1 cellular context compared by ENCODE assay signal in genomic region chr2:223944166-223944703, GRCh38.
TF ChIP-seq lines count a peak whose summit lies in the region.

No MANE protein-coding gene starts in this region.

TF ChIP-seq in HepG2, 621 proteins besides CTCF, POLR2A, EP300 and RAD21 (continued from another document):
- TF ChIP-seq, protein P1, sequence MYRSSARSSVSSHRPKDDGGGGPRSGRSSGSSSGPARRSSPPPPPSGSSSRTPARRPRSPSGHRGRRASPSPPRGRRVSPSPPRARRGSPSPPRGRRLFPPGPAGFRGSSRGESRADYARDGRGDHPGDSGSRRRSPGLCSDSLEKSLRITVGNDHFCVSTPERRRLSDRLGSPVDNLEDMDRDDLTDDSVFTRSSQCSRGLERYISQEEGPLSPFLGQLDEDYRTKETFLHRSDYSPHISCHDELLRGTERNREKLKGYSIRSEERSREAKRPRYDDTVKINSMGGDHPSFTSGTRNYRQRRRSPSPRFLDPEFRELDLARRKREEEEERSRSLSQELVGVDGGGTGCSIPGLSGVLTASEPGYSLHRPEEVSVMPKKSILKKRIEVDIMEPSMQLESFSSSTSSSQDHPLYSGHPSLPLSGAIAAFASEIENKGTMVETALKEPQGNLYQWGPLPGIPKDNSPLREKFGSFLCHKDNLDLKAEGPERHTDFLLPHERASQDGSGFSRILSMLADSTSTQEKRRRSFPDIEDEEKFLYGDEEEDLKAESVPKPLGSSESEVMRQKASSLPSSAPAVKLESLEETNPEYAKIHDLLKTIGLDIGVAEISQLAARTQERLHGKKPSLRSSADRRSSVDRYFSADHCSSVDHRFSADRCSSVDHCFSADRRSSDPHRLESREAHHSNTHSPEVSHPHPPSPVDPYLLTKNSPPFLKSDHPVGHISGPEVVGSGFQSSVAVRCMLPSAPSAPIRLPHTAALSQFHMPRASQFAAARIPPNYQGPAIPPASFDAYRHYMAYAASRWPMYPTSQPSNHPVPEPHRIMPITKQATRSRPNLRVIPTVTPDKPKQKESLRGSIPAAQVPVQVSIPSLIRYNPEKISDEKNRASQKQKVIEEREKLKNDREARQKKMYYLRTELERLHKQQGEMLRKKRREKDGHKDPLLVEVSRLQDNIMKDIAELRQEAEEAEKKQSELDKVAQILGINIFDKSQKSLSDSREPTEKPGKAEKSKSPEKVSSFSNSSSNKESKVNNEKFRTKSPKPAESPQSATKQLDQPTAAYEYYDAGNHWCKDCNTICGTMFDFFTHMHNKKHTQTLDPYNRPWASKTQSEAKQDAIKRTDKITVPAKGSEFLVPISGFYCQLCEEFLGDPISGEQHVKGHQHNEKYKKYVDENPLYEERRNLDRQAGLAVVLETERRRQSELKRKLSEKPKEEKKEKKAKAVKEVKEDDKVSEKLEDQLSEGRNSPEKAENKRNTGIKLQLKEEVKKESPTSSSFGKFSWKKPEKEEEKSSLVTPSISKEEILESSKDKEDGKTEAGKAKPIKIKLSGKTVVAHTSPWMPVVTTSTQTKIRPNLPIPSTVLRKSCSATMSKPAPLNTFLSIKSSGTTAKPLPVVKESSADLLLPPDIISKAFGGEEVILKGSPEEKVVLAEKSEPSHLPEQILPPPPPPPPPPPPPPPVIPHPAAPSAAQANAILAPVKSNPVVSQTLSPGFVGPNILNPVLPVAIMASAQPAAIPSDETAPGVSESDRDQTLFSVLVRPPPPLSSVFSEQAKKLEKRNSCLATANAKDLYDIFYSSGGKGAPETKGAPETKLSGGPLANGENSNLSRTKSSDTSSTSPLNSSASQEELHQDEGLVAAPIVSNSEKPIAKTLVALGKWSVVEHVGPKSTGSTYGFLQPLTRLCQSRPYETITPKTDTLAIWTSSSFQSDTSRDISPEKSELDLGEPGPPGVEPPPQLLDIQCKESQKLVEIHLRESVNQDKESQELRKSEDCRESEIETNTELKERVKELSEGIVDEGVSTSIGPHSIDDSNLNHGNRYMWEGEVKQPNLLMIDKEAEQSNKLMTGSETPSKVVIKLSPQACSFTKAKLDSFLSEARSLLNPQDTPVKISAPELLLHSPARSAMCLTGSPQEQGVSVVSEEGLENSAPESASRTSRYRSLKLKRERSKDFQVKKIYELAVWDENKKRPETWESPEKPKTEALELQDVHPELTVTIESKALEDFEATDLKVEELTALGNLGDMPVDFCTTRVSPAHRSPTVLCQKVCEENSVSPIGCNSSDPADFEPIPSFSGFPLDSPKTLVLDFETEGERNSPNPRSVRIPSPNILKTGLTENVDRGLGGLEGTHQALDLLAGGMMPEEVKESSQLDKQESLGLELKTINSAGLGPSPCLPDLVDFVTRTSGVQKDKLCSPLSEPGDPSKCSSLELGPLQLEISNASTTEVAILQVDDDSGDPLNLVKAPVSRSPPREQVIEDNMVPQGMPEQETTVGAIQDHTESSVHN (CRISPR knock-in tag; IDR thresholded peaks at IDR 0.05): no peak
- TF ChIP-seq CREM (IDR thresholded peaks at IDR 0.05): peak; percentile 20; the same call in 1 of the 2 replicates
- TF ChIP-seq CREM (CRISPR knock-in tag; IDR thresholded peaks at IDR 0.05): no peak
- no peak for TF ChIP-seq ARID4A (CRISPR knock-in tag; IDR thresholded peaks at IDR 0.05; ENCODE audit: borderline replicate concordance)
- TF ChIP-seq ATF4 (CRISPR knock-in tag; IDR thresholded peaks at IDR 0.05): no peak
- TF ChIP-seq YEATS4 (CRISPR knock-in tag; IDR thresholded peaks at IDR 0.05; ENCODE audit: borderline replicate concordance): no peak
- peak; percentile 58; the same call in 1 of the 2 replicates for TF ChIP-seq ZBTB38 (CRISPR knock-in tag; IDR thresholded peaks at IDR 0.05)
- peak; percentile 78; the same call in 1 of the 2 replicates for TF ChIP-seq SRY (CRISPR knock-in tag; IDR thresholded peaks at IDR 0.05)
- no peak for TF ChIP-seq U2AF2 (IDR thresholded peaks at IDR 0.05; ENCODE audit: low read depth, low read length)
- TF ChIP-seq MTA1 (CRISPR knock-in tag; IDR thresholded peaks at IDR 0.05; ENCODE audit: borderline replicate concordance): peak; percentile 87; the same call in 1 of the 2 replicates
- 0 out of 2 replicates have a peak, but pooled peaks have one; percentile 27 for TF ChIP-seq PPARG (CRISPR knock-in tag; conservative IDR thresholded peaks at IDR 0.05)
- 0 out of 2 replicates have a peak, but pooled peaks have one; percentile 25 for TF ChIP-seq ZNF296 (CRISPR knock-in tag; conservative IDR thresholded peaks at IDR 0.05)
- TF ChIP-seq ZNF776 (CRISPR knock-in tag; IDR thresholded peaks at IDR 0.05): peak; percentile 66
- TF ChIP-seq ZNF20 (CRISPR knock-in tag; IDR thresholded peaks at IDR 0.05): no peak
- TF ChIP-seq ZFP41 (CRISPR knock-in tag; IDR thresholded peaks at IDR 0.05; ENCODE audit: borderline replicate concordance): no peak; the same call in 1 of the 2 replicates
- TF ChIP-seq FOXO1 (CRISPR knock-in tag; IDR thresholded peaks at IDR 0.05): 0 out of 2 replicates have a peak, but pooled peaks have one; percentile 11
- peak; percentile 16; the same call in 1 of the 2 replicates for TF ChIP-seq TMF1 (CRISPR knock-in tag; IDR thresholded peaks at IDR 0.05; ENCODE audit: low read depth)
- TF ChIP-seq ZNF746 (CRISPR knock-in tag; IDR thresholded peaks at IDR 0.05): 0 out of 2 replicates have a peak, but pooled peaks have one; percentile 45
- TF ChIP-seq, protein P2, sequence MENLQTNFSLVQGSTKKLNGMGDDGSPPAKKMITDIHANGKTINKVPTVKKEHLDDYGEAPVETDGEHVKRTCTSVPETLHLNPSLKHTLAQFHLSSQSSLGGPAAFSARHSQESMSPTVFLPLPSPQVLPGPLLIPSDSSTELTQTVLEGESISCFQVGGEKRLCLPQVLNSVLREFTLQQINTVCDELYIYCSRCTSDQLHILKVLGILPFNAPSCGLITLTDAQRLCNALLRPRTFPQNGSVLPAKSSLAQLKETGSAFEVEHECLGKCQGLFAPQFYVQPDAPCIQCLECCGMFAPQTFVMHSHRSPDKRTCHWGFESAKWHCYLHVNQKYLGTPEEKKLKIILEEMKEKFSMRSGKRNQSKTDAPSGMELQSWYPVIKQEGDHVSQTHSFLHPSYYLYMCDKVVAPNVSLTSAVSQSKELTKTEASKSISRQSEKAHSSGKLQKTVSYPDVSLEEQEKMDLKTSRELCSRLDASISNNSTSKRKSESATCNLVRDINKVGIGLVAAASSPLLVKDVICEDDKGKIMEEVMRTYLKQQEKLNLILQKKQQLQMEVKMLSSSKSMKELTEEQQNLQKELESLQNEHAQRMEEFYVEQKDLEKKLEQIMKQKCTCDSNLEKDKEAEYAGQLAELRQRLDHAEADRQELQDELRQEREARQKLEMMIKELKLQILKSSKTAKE (CRISPR knock-in tag; IDR thresholded peaks at IDR 0.05; ENCODE audit: borderline replicate concordance): no peak
- TF ChIP-seq ZNF83 (CRISPR knock-in tag; IDR thresholded peaks at IDR 0.05; ENCODE audit: borderline replicate concordance): no peak
- TF ChIP-seq MBNL3 (CRISPR knock-in tag; conservative IDR thresholded peaks at IDR 0.05): no peak
- TF ChIP-seq MED8 (CRISPR knock-in tag; IDR thresholded peaks at IDR 0.05; ENCODE audit: insufficient replicate concordance): peak; percentile 52
- TF ChIP-seq ZNF253 (CRISPR knock-in tag; IDR thresholded peaks at IDR 0.05; ENCODE audit: borderline replicate concordance): peak; percentile 15; the same call in 1 of the 2 replicates
- TF ChIP-seq TGIF2 (CRISPR knock-in tag; IDR thresholded peaks at IDR 0.05): peak; percentile 49; the same call in 1 of the 2 replicates
- no peak for TF ChIP-seq HNF4G (IDR thresholded peaks at IDR 0.05; ENCODE audit: borderline replicate concordance, low read depth, low read length)
- TF ChIP-seq HNF4G (CRISPR knock-in tag; IDR thresholded peaks at IDR 0.05; ENCODE audit: borderline replicate concordance, low read depth): peak; percentile 21; the same call in 1 of the 2 replicates
- TF ChIP-seq ZSCAN5A (CRISPR knock-in tag; IDR thresholded peaks at IDR 0.05; ENCODE audit: borderline replicate concordance): no peak
- TF ChIP-seq RFX1 (IDR thresholded peaks at IDR 0.05): no peak
